8 cellular contexts compared by ENCODE assay signal in genomic region chr18:35049111-35050003, GRCh38. TPM values are rescaled to one million over a fixed set of nuclear protein-coding genes. Genes with fewer than 3 reads are reported as not detected.
A peak's percentile ranks its signal among the peaks of the same experiment; 100 is the strongest.
DNase-seq lines count a peak whose midpoint lies in the region; ATAC-seq and TF ChIP-seq lines count a peak whose summit lies in the region.

No MANE protein-coding gene starts in this region.

- H3K36me3 ChIP-seq in ACC112 (ENCODE audit: insufficient read depth, low read length) (no peaks in the 10 kb centered on the region), KMS-11 (ENCODE audit: insufficient read depth) (no peaks in the 10 kb centered on the region), neuronal stem cell (replicated peaks in 1 of 2; ENCODE audit: control insufficient read depth in 2 of 2, insufficient read depth in 2 of 2, low read length in 2 of 2) (no peaks in the 10 kb centered on the region)

- H2BK15ac ChIP-seq in neuronal stem cell (ENCODE audit: low read length): no peak overlapping the region

- H3K27ac ChIP-seq in ACC112 (ENCODE audit: low read depth, low read length) (peak overlapping the region; percentile 1; the same call in 1 of the 2 replicates), KMS-11 (no peak overlapping the region), neuronal stem cell (replicated peaks; ENCODE audit: low read length) (no peak overlapping the region)

- DNase-seq in effector memory CD8-positive, alpha-beta T cell: no peak
- DNase-seq in epidermal melanocyte (ENCODE audit: insufficient read length, low spot score): no peak
- DNase-seq in cerebellar cortex (ENCODE audit: low spot score): no peak
- no peak for DNase-seq in neuronal stem cell (ENCODE audit: low spot score)

- no peak for TF ChIP-seq CTCF in KMS-11 (conservative IDR thresholded peaks at IDR 0.05; ENCODE audit: low read depth, low read length)

- no peaks in the 10 kb centered on the region for H3K27me3 Mint-ChIP-seq in effector memory CD8-positive, alpha-beta T cell

- H3K9me3 ChIP-seq in neuronal stem cell (replicated peaks in 1 of 2; ENCODE audit: control insufficient read depth in 2 of 2, insufficient read depth in 1 of 2, low read depth in 1 of 2, low read length in 2 of 2): peaks cover 0 to 5% of the 10 kb centered on the region in 2 donors

- no CpG with 5 or more reads among the region's 8 CpGs for WGBS in neuronal stem cell (ENCODE audit: extremely low coverage in 2 of 2, insufficient read length in 2 of 2, insufficient replicate concordance in 1 of 2), 2 donors

- H3K36me3 Mint-ChIP-seq in effector memory CD8-positive, alpha-beta T cell (ENCODE audit: insufficient read depth): peaks cover 20% of the 10 kb centered on the region

- no peak overlapping the region for H3K23ac ChIP-seq in neuronal stem cell (ENCODE audit: low read depth, low read length, poor library complexity)

- H2BK120ac ChIP-seq in neuronal stem cell (ENCODE audit: low read depth, low read length): no peak overlapping the region

- no peaks in the 10 kb centered on the region for H4K20me1 ChIP-seq in KMS-11 (ENCODE audit: insufficient read depth)

- no peak overlapping the region for H3K14ac ChIP-seq in neuronal stem cell (ENCODE audit: low read length)

- H2AFZ ChIP-seq in ACC112 (ENCODE audit: low read length, unreplicated experiment): peak overlapping the region; percentile 10
- no peak overlapping the region for H2AFZ ChIP-seq in KMS-11 (ENCODE audit: low read depth)
- H2AFZ ChIP-seq in neuronal stem cell (ENCODE audit: low read length): no peak overlapping the region

- H2BK5ac ChIP-seq in neuronal stem cell (ENCODE audit: low read length): no peak overlapping the region

- H3K4me1 ChIP-seq in ACC112 (ENCODE audit: control insufficient read depth, insufficient read depth, low read length, unreplicated experiment) (peaks cover 59% of the 10 kb centered on the region), KMS-11 (ENCODE audit: low read depth, poor library complexity, severe bottlenecking) (peaks cover 29% of the 10 kb centered on the region), neuronal stem cell (ENCODE audit: control insufficient read depth in 2 of 2, insufficient read depth in 1 of 2, low read depth in 1 of 2, low read length in 2 of 2) (peaks cover 9 to 13% of the 10 kb centered on the region in 2 donors)

- H3K9ac ChIP-seq in KMS-11 (no peak overlapping the region), neuronal stem cell (ENCODE audit: low read depth, low read length, poor library complexity) (no peak overlapping the region)

- H3K4me3 ChIP-seq in ACC112 (ENCODE audit: low read depth, low read length) (peak overlapping the region; percentile 61), KMS-11 (IDR thresholded peaks at IDR 0.05; ENCODE audit: insufficient read depth, low read depth, low read length) (no peak overlapping the region), neuronal stem cell (ENCODE audit: low read length in 2 of 2) (no peak overlapping the region)

- H3K4me2 ChIP-seq in KMS-11 (peak overlapping the region; percentile 27), neuronal stem cell (ENCODE audit: insufficient read depth, low read length, poor library complexity, severe bottlenecking) (no peak overlapping the region)

- H2BK12ac ChIP-seq in neuronal stem cell (ENCODE audit: low read length): no peak overlapping the region

- peak overlapping the region; percentile 74 to 79 for H3K4me3 Mint-ChIP-seq in effector memory CD8-positive, alpha-beta T cell

- H2AK5ac ChIP-seq in neuronal stem cell (ENCODE audit: low read depth, low read length): no peak overlapping the region

- H3K27ac Mint-ChIP-seq in effector memory CD8-positive, alpha-beta T cell: peak overlapping the region; percentile 80 to 90

- no peak overlapping the region for H3K4ac ChIP-seq in neuronal stem cell (ENCODE audit: low read length)

- ATAC-seq in GM18868 (IDR thresholded peaks at IDR 0.05; ENCODE audit: unreplicated experiment) (peak; percentile 23), GM19397 (IDR thresholded peaks at IDR 0.05; ENCODE audit: unreplicated experiment) (no peak)
- ATAC-seq in effector memory CD8-positive, alpha-beta T cell (replicated peaks): no peak

- H3K27me3 ChIP-seq in ACC112 (ENCODE audit: insufficient read depth, low read length) (no peaks in the 10 kb centered on the region), KMS-11 (ENCODE audit: insufficient read depth, low read depth) (no peaks in the 10 kb centered on the region), neuronal stem cell (ENCODE audit: control insufficient read depth in 3 of 3, insufficient read depth in 3 of 3, low read depth in 1 of 3, low read length in 3 of 3) (no peaks in the 10 kb centered on the region)

- H3K79me1 ChIP-seq in neuronal stem cell (ENCODE audit: low read depth, low read length): peaks cover 1% of the 10 kb centered on the region

- peaks cover 59 to 79% of the 10 kb centered on the region in 2 donors for H3K4me1 Mint-ChIP-seq in effector memory CD8-positive, alpha-beta T cell (ENCODE audit: low read depth in 2 of 2)

- no peak overlapping the region for H3K18ac ChIP-seq in neuronal stem cell (ENCODE audit: low read length)

- H3K9me3 Mint-ChIP-seq in effector memory CD8-positive, alpha-beta T cell: no peaks in the 10 kb centered on the region

- no peak overlapping the region for H4K91ac ChIP-seq in neuronal stem cell (ENCODE audit: low read depth, low read length, poor library complexity)

- no peak overlapping the region for H4K8ac ChIP-seq in neuronal stem cell (ENCODE audit: low read depth, low read length)

- H3K79me2 ChIP-seq in ACC112 (ENCODE audit: control insufficient read depth, insufficient read depth, low read length, unreplicated experiment) (peaks cover 68% of the 10 kb centered on the region), KMS-11 (ENCODE audit: insufficient read depth, low read depth) (no peaks in the 10 kb centered on the region)

RNA-seq across cellular contexts. Expression of gene MAPRE2, which starts 8.1 kb away (rescaled TPM):
- polyA plus RNA-seq in neuronal stem cell (2013, experiment 1 of 2): 28.2 TPM
- polyA plus RNA-seq in neuronal stem cell (2013, experiment 2 of 2): 29.4 TPM
